In the genomic region with DNA sequence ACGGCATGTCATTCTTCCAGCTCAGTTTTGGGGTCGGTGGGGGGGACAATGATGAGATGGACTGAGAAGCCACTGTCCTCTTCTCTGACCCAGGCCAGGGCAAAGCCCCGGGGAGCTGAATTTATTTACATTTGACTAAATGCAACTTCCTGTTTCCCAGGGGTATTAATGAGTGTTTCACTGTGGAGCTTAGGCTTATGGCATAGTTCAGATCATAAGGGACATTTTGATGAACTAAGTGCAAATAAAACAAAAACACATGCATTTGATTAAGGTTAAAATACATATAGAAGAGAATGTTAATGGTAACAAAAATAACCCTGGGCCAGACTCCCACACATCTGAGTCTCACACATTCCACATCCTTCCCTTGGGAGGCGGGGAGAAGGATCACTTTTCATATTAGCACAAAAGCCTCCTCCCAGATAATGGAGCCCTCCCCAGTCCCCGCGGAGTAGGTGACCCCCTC, we compare ENCODE assay signal across 8 cellular contexts.
DNase-seq lines count a peak whose midpoint lies in the region; ATAC-seq and TF ChIP-seq lines count a peak whose summit lies in the region.

No MANE protein-coding gene starts in this region.

- intact Hi-C loops in MCF 10A (cut with micrococcal nuclease) = no loop called here

- H3K4me1 Mint-ChIP-seq in CD8-positive, alpha-beta memory T cell = peaks cover 28 to 33% (median 29%) of the 10 kb centered on the region in 3 donors
- H3K4me1 Mint-ChIP-seq in MCF 10A (ENCODE audit: insufficient read depth, unreplicated experiment) = peaks cover 8% of the 10 kb centered on the region

- DNase-seq in CD8-positive, alpha-beta memory T cell = no peak
- no peak for DNase-seq in MCF 10A (ENCODE audit: unreplicated experiment)
- DNase-seq in myocyte (ENCODE audit: low read depth) = peak; percentile 77
- no peak for DNase-seq in OCI-M1 (lab: John Stamatoyannopoulos, UW)
- DNase-seq in ecto neural progenitor cell (ENCODE audit: low spot score) = no peak
- no peak for DNase-seq in Karpas-422

- no peaks in the 10 kb centered on the region for H3K9me2 ChIP-seq in Karpas-422 (replicated peaks; ENCODE audit: insufficient read depth, low read length)

- ATAC-seq in HG03280 (IDR thresholded peaks at IDR 0.05; ENCODE audit: unreplicated experiment) = peak; percentile 18
- no peak for ATAC-seq in HG02571 (IDR thresholded peaks at IDR 0.05; ENCODE audit: unreplicated experiment)

- TF ChIP-seq CTCF in MCF 10A (IDR thresholded peaks at IDR 0.05; ENCODE audit: unreplicated experiment) = no peak

- H3K9ac ChIP-seq in Karpas-422 (ENCODE audit: low read length) = no peak overlapping the region

- H3K36me3 ChIP-seq in CD8-positive, alpha-beta memory T cell (ENCODE audit: insufficient read depth, low read length) = no peaks in the 10 kb centered on the region
- no peaks in the 10 kb centered on the region for H3K36me3 ChIP-seq in Karpas-422 (ENCODE audit: insufficient read depth, low read length)

- peak overlapping the region in 7 of 8 donors; percentile 75 to 93 (median 86) for H3K27ac Mint-ChIP-seq in CD8-positive, alpha-beta memory T cell
- H3K27ac Mint-ChIP-seq in MCF 10A (ENCODE audit: low read depth, unreplicated experiment) = no peak overlapping the region

- POLR2A ChIA-PET in CD8-positive, alpha-beta memory T cell (lab: Charles Lee) = interaction anchor here (0.6 to 0.8 kb wide), 2 partner anchors 125 to 224 kb away, joined by 3 read pairs; no protein-coding TSS in a partner anchor
- POLR2A ChIA-PET in MCF 10A (lab: Yijun Ruan, JAX) = no interaction called here

- H3K27ac ChIP-seq in CD8-positive, alpha-beta memory T cell (ENCODE audit: low read depth, low read length) = no peak overlapping the region
- no peak overlapping the region for H3K27ac ChIP-seq in Karpas-422 (ENCODE audit: low read length)

- H3K27me3 ChIP-seq in CD8-positive, alpha-beta memory T cell (ENCODE audit: insufficient read depth, low read length, poor library complexity, severe bottlenecking) = no peaks in the 10 kb centered on the region
- no peaks in the 10 kb centered on the region for H3K27me3 ChIP-seq in Karpas-422 (ENCODE audit: low read length)

- BruUV-seq in MCF 10A (replicated peaks; lab: Mats Ljungman, UMichigan) = no TSS peak

- CTCF ChIA-PET in CD8-positive, alpha-beta memory T cell (lab: Charles Lee) = no interaction called here
- CTCF ChIA-PET in MCF 10A (lab: Yijun Ruan, JAX) = interaction anchor here (0.6 kb wide), 1 partner anchor 911 kb away, joined by 3 read pairs; no protein-coding TSS in a partner anchor

- no peaks in the 10 kb centered on the region for H3K9me3 Mint-ChIP-seq in CD8-positive, alpha-beta memory T cell
- H3K9me3 Mint-ChIP-seq in MCF 10A (ENCODE audit: unreplicated experiment) = no peaks in the 10 kb centered on the region

- peaks cover 0 to 1% of the 10 kb centered on the region in 2 donors for H3K27me3 Mint-ChIP-seq in CD8-positive, alpha-beta memory T cell
- H3K27me3 Mint-ChIP-seq in MCF 10A (ENCODE audit: insufficient read depth, unreplicated experiment) = no peaks in the 10 kb centered on the region

- H3K4me1 ChIP-seq in CD8-positive, alpha-beta memory T cell (ENCODE audit: insufficient read depth, low read length) = peaks cover 32% of the 10 kb centered on the region
- no peaks in the 10 kb centered on the region for H3K4me1 ChIP-seq in Karpas-422 (ENCODE audit: low read length)

- peaks cover 0 to 1% (median 1%) of the 10 kb centered on the region in 3 donors for H3K36me3 Mint-ChIP-seq in CD8-positive, alpha-beta memory T cell
- H3K36me3 Mint-ChIP-seq in MCF 10A (ENCODE audit: insufficient read depth, unreplicated experiment) = no peaks in the 10 kb centered on the region

- H3K9me3 ChIP-seq in CD8-positive, alpha-beta memory T cell (ENCODE audit: low read length) = no peaks in the 10 kb centered on the region
- no peaks in the 10 kb centered on the region for H3K9me3 ChIP-seq in Karpas-422 (ENCODE audit: low read length)

- H3K4me3 Mint-ChIP-seq in CD8-positive, alpha-beta memory T cell = peak overlapping the region; percentile 82 to 89 (median 87)
- H3K4me3 Mint-ChIP-seq in MCF 10A (ENCODE audit: unreplicated experiment) = peak overlapping the region; percentile 64

- no peak overlapping the region for H3K4me2 ChIP-seq in Karpas-422 (ENCODE audit: low read depth, low read length, poor library complexity, severe bottlenecking)

- no peaks in the 10 kb centered on the region for H4K20me1 ChIP-seq in Karpas-422 (ENCODE audit: insufficient read depth, low read depth, low read length)

- peak overlapping the region; percentile 43 for H3K4me3 ChIP-seq in CD8-positive, alpha-beta memory T cell (ENCODE audit: low read length)
- no peak overlapping the region for H3K4me3 ChIP-seq in Karpas-422 (ENCODE audit: low read length)

- H3K79me2 ChIP-seq in Karpas-422 (ENCODE audit: low read length) = no peaks in the 10 kb centered on the region

- H2AFZ ChIP-seq in Karpas-422 (ENCODE audit: low read length) = no peak overlapping the region
